Comparison of ENCODE assay signal across 13 cellular contexts in the genomic region with DNA sequence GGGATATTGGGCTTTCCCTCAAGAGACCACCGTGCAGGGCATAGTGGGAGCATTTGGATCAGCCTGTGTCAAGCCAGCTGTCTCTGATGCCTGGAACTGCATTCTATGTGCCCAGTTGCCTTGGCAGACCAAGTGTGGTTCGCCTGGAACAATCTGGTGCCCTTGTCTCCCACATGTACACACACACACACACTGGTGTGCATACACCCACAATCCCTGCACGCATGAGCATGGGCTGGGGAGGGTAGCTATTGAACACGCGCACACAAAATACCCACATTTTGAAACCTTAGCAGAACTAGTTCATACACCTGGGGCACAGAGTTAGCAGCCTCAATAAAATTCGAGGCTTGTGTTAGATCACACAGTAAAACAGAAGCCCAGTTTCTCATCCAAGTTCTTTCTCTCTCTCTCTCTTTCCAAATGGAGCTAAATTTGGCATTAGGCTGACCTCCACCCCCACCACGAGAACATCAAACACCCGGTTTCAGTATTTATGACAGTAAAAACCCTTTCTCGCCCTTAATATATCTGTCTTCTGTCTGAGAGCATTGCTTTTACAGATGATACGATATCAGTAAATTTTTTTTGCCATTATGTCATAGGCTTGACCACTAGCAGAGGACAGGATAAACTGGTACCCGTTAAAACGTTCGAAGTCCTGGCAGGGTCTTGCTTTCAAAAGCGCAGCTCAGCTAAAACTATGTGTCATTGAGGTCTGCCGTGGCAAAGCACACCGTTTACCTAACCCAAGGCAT. TPM values are rescaled to one million over a fixed set of nuclear protein-coding genes. Genes with fewer than 3 reads are reported as not detected.
DNase-seq lines count a peak whose midpoint lies in the region; ATAC-seq, FAIRE-seq and TF ChIP-seq lines count a peak whose summit lies in the region.
"Had no signal": no experiment of that assay in that cellular context is flagged by ENCODE, and none has a peak within 500 bp of the region (broad histone marks: within the 10 kb centered on the region; RNA-seq: fewer than 3 reads in every experiment).

No MANE protein-coding gene starts in this region.

- no peaks in the 10 kb centered on the region for H3K79me2 ChIP-seq in HepG2 (ENCODE audit: insufficient read depth, low read length)
- H3K79me2 ChIP-seq in K562 (ENCODE audit: control insufficient read depth, insufficient read depth, low read length): no peaks in the 10 kb centered on the region

- peaks cover 54 to 79% (median 65%) of the 10 kb centered on the region in 5 donors for H3K27me3 Mint-ChIP-seq in naive thymus-derived CD4-positive, alpha-beta T cell

- FAIRE-seq in HepG2 (lab: Jason Lieb, UNC) (no peak), K562 (lab: Jason Lieb, UNC) (no peak)
- FAIRE-seq: H1 had no signal

- H3K9me3 ChIP-seq in HepG2 (ENCODE audit: low read length) (no peaks in the 10 kb centered on the region), right lobe of liver (no peaks in the 10 kb centered on the region), K562 (replicated peaks; ENCODE audit: control insufficient read depth, insufficient read depth, low read depth, low read length) (0 out of 2 replicates have a peak, but pooled peaks cover 2% of the 10 kb centered on the region)
- H3K9me3 ChIP-seq in naive thymus-derived CD4-positive, alpha-beta T cell (ENCODE audit: control insufficient read depth in 2 of 3, low read length in 3 of 3): no peaks in the 10 kb centered on the region

- CTCF ChIA-PET in HepG2 (lab: Yijun Ruan, JAX; ENCODE audit: low intra/inter-chr PET ratio, low total read pairs): no interaction called here
- CTCF ChIA-PET in K562 (lab: Yijun Ruan, JAX; ENCODE audit: low intra/inter-chr PET ratio): no interaction called here
- CTCF ChIA-PET in naive thymus-derived CD4-positive, alpha-beta T cell (lab: Charles Lee): no interaction called here

- no peak overlapping the region for H3K9ac ChIP-seq in HepG2 (ENCODE audit: insufficient read depth, low read depth, low read length)
- no peak overlapping the region for H3K9ac ChIP-seq in K562 (ENCODE audit: insufficient read depth in 1 of 2, low read depth in 2 of 2, low read length in 2 of 2)

- in situ Hi-C loops in HepG2 (cut with HindIII; ENCODE audit: extremely low pct_ligation_motif_present, low pct_unique_long_range_greater_than_20kb) (no loop called here), K562 (cut with MboI) (no loop called here)

- H3K27ac Mint-ChIP-seq in naive thymus-derived CD4-positive, alpha-beta T cell: peak overlapping the region in 1 of 9 donors; percentile 19

- DNase-seq in HepG2 (ENCODE audit: low spot score) (no peak), right lobe of liver (no peak), K562 (ENCODE audit: extremely low read depth in 1 of 4, low spot score in 3 of 4) (no peak), globus pallidus (ENCODE audit: low spot score) (no peak), SIG-M5 treated with dmso at 0.1 percent for 504 hours (lab: John Stamatoyannopoulos, UW; ENCODE audit: unreplicated experiment) (no peak)
- no peak for DNase-seq in naive thymus-derived CD4-positive, alpha-beta T cell
- no peak for DNase-seq in stimulated activated CD4-positive, alpha-beta T cell treated with anti-CD3 and anti-CD28 coated beads, Interleukin-4, amount 100 ng/mL, for 1 hour
- DNase-seq: effector CD8-positive, alpha-beta T cell; NCI-H1694; SHP77; substantia nigra had no signal

- H3K4me3 Mint-ChIP-seq in naive thymus-derived CD4-positive, alpha-beta T cell: peak overlapping the region in 9 of 10 donors; percentile 55 to 79 (median 70)

- H3K36me3 Mint-ChIP-seq in naive thymus-derived CD4-positive, alpha-beta T cell: no peaks in the 10 kb centered on the region

- H3K9me1 ChIP-seq in K562 (ENCODE audit: control insufficient read depth, insufficient read depth, low read length): no peaks in the 10 kb centered on the region

- TF ChIP-seq RAD21 in HepG2 (CRISPR knock-in tag; IDR thresholded peaks at IDR 0.05) (no peak), K562 (CRISPR knock-in tag; conservative IDR thresholded peaks at IDR 0.05 in 1 of 2, IDR thresholded peaks at IDR 0.05 in 1 of 2) (no peak)

- H2AFZ ChIP-seq in HepG2 (ENCODE audit: low read length) (no peak overlapping the region), K562 (ENCODE audit: low read depth, low read length) (no peak overlapping the region)

- POLR2A ChIA-PET in HepG2 (lab: Yijun Ruan, JAX): no interaction called here
- POLR2A ChIA-PET in K562 (lab: Yijun Ruan, JAX): interaction anchor here (0.6 kb wide), 1 partner anchor 185 kb away, joined by 3 read pairs; no protein-coding TSS in a partner anchor
- POLR2A ChIA-PET in naive thymus-derived CD4-positive, alpha-beta T cell (lab: Charles Lee): interaction anchor here (0.6 to 1.4 kb wide), 2 partner anchors 9 to 18 kb away, joined by 4 to 8 read pairs; a partner anchor contains a TSS

- H4K20me1 ChIP-seq in HepG2 (ENCODE audit: insufficient read depth, low read length): peaks cover 11% of the 10 kb centered on the region; the same call in 1 of the 2 replicates
- peaks cover 6% of the 10 kb centered on the region for H4K20me1 ChIP-seq in K562 (replicated peaks; ENCODE audit: control insufficient read depth, insufficient read depth, low read length)

- H3K4me3 ChIP-seq in HepG2 (replicated peaks in 1 of 3; ENCODE audit: insufficient read depth in 1 of 3, low read depth in 2 of 3, low read length in 3 of 3): no peak overlapping the region
- no peak overlapping the region for H3K4me3 ChIP-seq in right lobe of liver
- no peak overlapping the region for H3K4me3 ChIP-seq in K562
- no peak overlapping the region for H3K4me3 ChIP-seq in naive thymus-derived CD4-positive, alpha-beta T cell (ENCODE audit: low read length)

- H3K4me1 Mint-ChIP-seq in naive thymus-derived CD4-positive, alpha-beta T cell: peaks cover 10 to 36% (median 19%) of the 10 kb centered on the region in 7 donors

- no peak for TF ChIP-seq POLR2A in HepG2 (IDR thresholded peaks at IDR 0.05; ENCODE audit: insufficient read depth in 1 of 2, low read depth in 2 of 2, low read length in 2 of 2)
- TF ChIP-seq POLR2A in right lobe of liver (IDR thresholded peaks at IDR 0.05): no peak
- TF ChIP-seq POLR2A in K562 (conservative IDR thresholded peaks at IDR 0.05): no peak

- no peak overlapping the region for H3K27ac ChIP-seq in HepG2 (ENCODE audit: extremely low read length, insufficient read depth, low read length)
- H3K27ac ChIP-seq in right lobe of liver: no peak overlapping the region
- H3K27ac ChIP-seq in K562 (ENCODE audit: extremely low read depth, low read depth, low read length): no peak overlapping the region
- H3K27ac ChIP-seq in naive thymus-derived CD4-positive, alpha-beta T cell (ENCODE audit: low read depth, low read length): no peak overlapping the region

- no peak overlapping the region for H3K4me2 ChIP-seq in HepG2 (ENCODE audit: low read depth, low read length)
- no peak overlapping the region for H3K4me2 ChIP-seq in K562 (ENCODE audit: insufficient read depth, low read length)

- TF ChIP-seq EP300 in HepG2 (IDR thresholded peaks at IDR 0.05; ENCODE audit: low read depth in 2 of 2, low read length in 2 of 2) (no peak), HepG2 (CRISPR knock-in tag; IDR thresholded peaks at IDR 0.05; ENCODE audit: borderline replicate concordance) (no peak), K562 (IDR thresholded peaks at IDR 0.05; ENCODE audit: low read length) (no peak)

- TF ChIP-seq CTCF in HepG2 (CRISPR knock-in tag; IDR thresholded peaks at IDR 0.05): no peak
- no peak for TF ChIP-seq CTCF in right lobe of liver (IDR thresholded peaks at IDR 0.05)
- no peak for TF ChIP-seq CTCF in K562 (IDR thresholded peaks at IDR 0.05 in 2 of 3, conservative IDR thresholded peaks at IDR 0.05 in 1 of 3; ENCODE audit: insufficient read depth in 2 of 3, low read depth in 1 of 3, low read length in 3 of 3)

- WGBS in HepG2 (ENCODE audit: low lambda C conversion rate): 8% methylated on average over 16 of the region's 16 CpGs
- 33% methylated on average over 16 of the region's 16 CpGs for WGBS in right lobe of liver (ENCODE audit: insufficient coverage, low coverage, low lambda C conversion rate, missing lambda C conversion rate)
- WGBS in K562 (ENCODE audit: insufficient coverage, low coverage, missing lambda C conversion rate): 18% methylated on average over 16 of the region's 16 CpGs

- peaks cover 46% of the 10 kb centered on the region for H3K4me1 ChIP-seq in HepG2 (ENCODE audit: insufficient read depth, low read length)
- H3K4me1 ChIP-seq in right lobe of liver: peaks cover 0 to 36% (median 9%) of the 10 kb centered on the region in 4 donors
- H3K4me1 ChIP-seq in K562 (replicated peaks in 1 of 2; ENCODE audit: control insufficient read depth in 2 of 2, insufficient read depth in 2 of 2, low read length in 2 of 2): peaks cover 27 to 31% of the 10 kb centered on the region in 2 experiments
- H3K4me1 ChIP-seq in naive thymus-derived CD4-positive, alpha-beta T cell (ENCODE audit: control insufficient read depth in 2 of 2, insufficient read depth in 2 of 2, low read length in 2 of 2): peaks cover 9 to 11% of the 10 kb centered on the region in 2 donors

- H3K27me3 ChIP-seq in HepG2 (ENCODE audit: control insufficient read depth in 1 of 2, insufficient read depth in 2 of 2, low read length in 2 of 2) (peaks cover 15 to 65% of the 10 kb centered on the region in 2 experiments), right lobe of liver (no peaks in the 10 kb centered on the region), K562 (ENCODE audit: control insufficient read depth in 2 of 2, insufficient read depth in 2 of 2, low read length in 2 of 2) (peaks cover 20 to 25% of the 10 kb centered on the region in 2 experiments)
- H3K27me3 ChIP-seq in naive thymus-derived CD4-positive, alpha-beta T cell (ENCODE audit: control insufficient read depth in 2 of 2, insufficient read depth in 2 of 2, low read length in 2 of 2): peaks cover 16 to 37% of the 10 kb centered on the region in 2 donors

- ATAC-seq in HepG2 (no peak), right lobe of liver (no peak), K562 (no peak), GM21423 (IDR thresholded peaks at IDR 0.05; ENCODE audit: unreplicated experiment) (no peak)
- ATAC-seq in naive thymus-derived CD4-positive, alpha-beta T cell: no peak

- intact Hi-C loops in HepG2 (cut with micrococcal nuclease; ENCODE audit: unreplicated experiment): no loop called here
- intact Hi-C loops in right lobe of liver (cut with DNase I): no loop called here
- intact Hi-C loops in K562 (cut with micrococcal nuclease): no loop called here
- intact Hi-C loops in naive thymus-derived CD4-positive, alpha-beta T cell (cut with micrococcal nuclease): loop anchor here in 1 of 2 donors (2.0 kb wide), 1 partner anchor 20 kb away; no protein-coding TSS in a partner anchor

- H3K36me3 ChIP-seq in HepG2 (replicated peaks in 1 of 2; ENCODE audit: control insufficient read depth in 1 of 2, insufficient read depth in 2 of 2, low read length in 2 of 2) (no peaks in the 10 kb centered on the region), right lobe of liver (no peaks in the 10 kb centered on the region), K562 (ENCODE audit: control insufficient read depth, insufficient read depth, low read length) (no peaks in the 10 kb centered on the region)
- no peaks in the 10 kb centered on the region for H3K36me3 ChIP-seq in naive thymus-derived CD4-positive, alpha-beta T cell (ENCODE audit: control insufficient read depth in 2 of 3, insufficient read depth in 3 of 3, low read length in 3 of 3)

- no peaks in the 10 kb centered on the region for H3K9me3 Mint-ChIP-seq in naive thymus-derived CD4-positive, alpha-beta T cell

- BruUV-seq in HepG2 (replicated peaks; lab: Mats Ljungman, UMichigan): no TSS peak
- BruUV-seq in K562 (replicated peaks; lab: Mats Ljungman, UMichigan): no TSS peak

RNA-seq across cellular contexts. Expression of a gene that starts 18.2 kb away (rescaled TPM):
- 3.3 and 8.0 TPM in 2 replicates for total RNA-seq in HepG2 (2016; rRNA removed; fragmentation: Illumina TruSeq; extraction: Trizol)
- 4.1 and 4.9 TPM in 2 replicates for total RNA-seq in HepG2 (2016; cell fraction: cytosol; rRNA removed; fragmentation: Illumina TruSeq; extraction: Trizol; ENCODE audit: low read depth)
- total RNA-seq in HepG2 (2016; cell fraction: insoluble cytoplasmic fraction; rRNA removed; fragmentation: Illumina TruSeq; extraction: Trizol): 2.6 and 7.7 TPM in 2 replicates
- 4.2 TPM in 2 replicates for total RNA-seq in HepG2 (2016; cell fraction: membrane; rRNA removed; fragmentation: Illumina TruSeq; extraction: Trizol)
- total RNA-seq in HepG2 (2016; cell fraction: nucleus; rRNA removed; fragmentation: Illumina TruSeq; extraction: Trizol): 8.5 and 9.9 TPM in 2 replicates
- polyA plus RNA-seq in HepG2 (2011; rRNA removed): 1.9 TPM in 2 replicates
- polyA plus RNA-seq in HepG2 (2011; cell fraction: cytosol; rRNA removed): 0.85 and 1.7 TPM in 2 replicates
- polyA plus RNA-seq in HepG2 (2011; cell fraction: nucleus; rRNA removed): 6.8 and 7.7 TPM in 2 replicates
- polyA plus RNA-seq in HepG2 (2012): 5.7 and 6.1 TPM in 2 replicates
- polyA plus RNA-seq in HepG2 (2016; cell fraction: cytosol; fragmentation: Illumina TruSeq; extraction: Trizol; ENCODE audit: low read depth): 0.31 and 0.43 TPM in 2 replicates
- 7.2 and 8.9 TPM in 2 replicates for polyA plus RNA-seq in HepG2 (2016; cell fraction: insoluble cytoplasmic fraction; fragmentation: Illumina TruSeq; extraction: Trizol; ENCODE audit: low read depth)
- polyA plus RNA-seq in HepG2 (2016; cell fraction: membrane; fragmentation: Illumina TruSeq; extraction: Trizol; ENCODE audit: low read depth): 1.2 and 1.4 TPM in 2 replicates
- 11.5 and 12.3 TPM in 2 replicates for polyA plus RNA-seq in HepG2 (2016; cell fraction: nucleus; fragmentation: Illumina TruSeq; extraction: Trizol; ENCODE audit: insufficient read depth, low read depth)
- 3.3 TPM in 1 of 2 replicates, not detected in the other for polyA minus RNA-seq in HepG2 (2011; rRNA and poly(A)+ RNA removed; ENCODE audit: low replicate concordance)
- 4.3 and 5.8 TPM in 2 replicates for polyA minus RNA-seq in HepG2 (2011; cell fraction: cytosol; rRNA and poly(A)+ RNA removed)
- 7.7 and 8.2 TPM in 2 replicates for polyA minus RNA-seq in HepG2 (2011; cell fraction: nucleus; rRNA and poly(A)+ RNA removed)
- total RNA-seq in right lobe of liver: 1 to 10 TPM; 3.9 to 7.1 (median 4.7) TPM
- 19.7 and 27.2 TPM in 2 replicates for total RNA-seq in K562 (2011; cell fraction: chromatin; rRNA removed; ENCODE audit: low replicate concordance)
- total RNA-seq in K562 (2011; cell fraction: nucleolus; rRNA removed): 7.7 and 10.9 TPM in 2 replicates
- 16.1 and 29.1 TPM in 2 replicates for total RNA-seq in K562 (2011; cell fraction: nucleoplasm; rRNA removed)
- total RNA-seq in K562 (2014; rRNA removed): 2.5 and 3.7 TPM in 2 replicates
- total RNA-seq in K562 (2014; rRNA removed; fragmentation: Illumina TruSeq; extraction: Trizol): 2.7 and 3.0 TPM in 2 replicates
- 2.6 and 3.3 TPM in 2 replicates for total RNA-seq in K562 (2015; rRNA removed; fragmentation: Illumina TruSeq; extraction: Trizol)
- 11.2 and 11.3 TPM in 2 replicates for total RNA-seq in K562 (2021)
- polyA plus RNA-seq in K562 (2011; rRNA removed): 1.6 and 2.1 TPM in 2 replicates
- 1.00 and 1.6 TPM in 2 replicates for polyA plus RNA-seq in K562 (2011; cell fraction: cytosol; rRNA removed)
- 5.3 and 5.7 TPM in 2 replicates for polyA plus RNA-seq in K562 (2011; cell fraction: nucleus; rRNA removed)
- polyA plus RNA-seq in K562 (2012): 7.2 and 8.8 TPM in 2 replicates
- polyA plus RNA-seq in K562 (2014; fragmentation: Illumina TruSeq; extraction: Trizol): 7.0 and 8.1 TPM in 2 replicates
- 1 to 10 TPM; 1.9 to 4.1 TPM for polyA plus RNA-seq in K562 (2014; fragmentation: Nextera tagmentation; extraction: Ambion mirVana)
- 3.8 and 4.0 TPM in 2 replicates for polyA plus RNA-seq in K562 (2014; rRNA removed)
- polyA minus RNA-seq in K562 (2011; rRNA and poly(A)+ RNA removed): 2.7 and 4.2 TPM in 2 replicates
- polyA minus RNA-seq in K562 (2011; cell fraction: cytosol; rRNA and poly(A)+ RNA removed): 4.4 and 4.8 TPM in 2 replicates
- polyA minus RNA-seq in K562 (2011; cell fraction: nucleus; rRNA and poly(A)+ RNA removed): 4.3 TPM in 2 replicates
- 10 to 100 TPM; 39.8 to 66.8 (median 44.8) TPM for total RNA-seq in naive thymus-derived CD4-positive, alpha-beta T cell
- 10 to 100 TPM; 16.6 to 30.1 TPM for polyA plus RNA-seq in naive thymus-derived CD4-positive, alpha-beta T cell
